In genomic region chr1:227913446-227913968, GRCh38 we compare ENCODE assay signal across 27 cellular contexts. TPM values are rescaled to one million over a fixed set of nuclear protein-coding genes. Genes with fewer than 3 reads are reported as not detected.
DNase-seq lines count a peak whose midpoint lies in the region; ATAC-seq and TF ChIP-seq lines count a peak whose summit lies in the region.
"Had no signal": no experiment of that assay in that cellular context is flagged by ENCODE, and none has a peak within 500 bp of the region (broad histone marks: within the 10 kb centered on the region; RNA-seq: fewer than 3 reads in every experiment).

No MANE protein-coding gene starts in this region.

- in situ Hi-C loops in IMR-90 (cut with MboI; ENCODE audit: low sequenced_read_pairs), result no loop called here

- H3K27ac ChIP-seq in GM23338 (ENCODE audit: low read depth) (no peak overlapping the region), IMR-90 (ENCODE audit: insufficient read depth, low read length) (no peak overlapping the region), hepatocyte (peak overlapping the region; percentile 43), neuronal stem cell (replicated peaks; ENCODE audit: low read length) (peak overlapping the region; percentile 17)
- H3K27ac ChIP-seq: C4-2B, pancreas, PC-9, thyroid gland had no signal

- no peak overlapping the region for H2BK120ac ChIP-seq in IMR-90 (ENCODE audit: low read depth, low read length)
- H2BK120ac ChIP-seq in neuronal stem cell (ENCODE audit: low read depth, low read length), result peak overlapping the region; percentile 78

- H3K4ac ChIP-seq in IMR-90 (ENCODE audit: low read depth, low read length) (no peak overlapping the region), neuronal stem cell (ENCODE audit: low read length) (no peak overlapping the region)

- POLR2A ChIA-PET in IMR-90 (lab: Charles Lee; ENCODE audit: unreplicated experiment), result no interaction called here

- dilution Hi-C loops in IMR-90 (cut with HindIII; ENCODE audit: low sequenced_read_pairs, unreplicated experiment), result no loop called here

- H3K27me3 Mint-ChIP-seq in GM23338 (ENCODE audit: insufficient read depth, low read depth, poor library complexity), result peaks cover 11% of the 10 kb centered on the region
- H3K27me3 Mint-ChIP-seq: activated CD4-positive, alpha-beta memory T cell treated with anti-CD3 and anti-CD28 coated beads, Interleukin-2, amount 10 ng/mL, durations not matched to agents 7 days and 5 days had no signal

- H3K56ac ChIP-seq in IMR-90 (ENCODE audit: extremely low read depth, insufficient read depth, low read length), result no peak overlapping the region

- H3K79me1 ChIP-seq in IMR-90 (ENCODE audit: low read depth in 1 of 2, low read length in 2 of 2), result no peaks in the 10 kb centered on the region
- no peaks in the 10 kb centered on the region for H3K79me1 ChIP-seq in neuronal stem cell (ENCODE audit: low read depth, low read length)

- WGBS in IMR-90 (ENCODE audit: extremely low coverage in 2 of 2, insufficient read length in 1 of 2), 2 experiments, result no CpG with 5 or more reads among the region's 10 CpGs
- WGBS in hepatocyte (ENCODE audit: low lambda C conversion rate, missing lambda C conversion rate), result 63% methylated on average over 10 of the region's 10 CpGs
- WGBS in neuronal stem cell (ENCODE audit: extremely low coverage in 2 of 2, insufficient read length in 2 of 2, insufficient replicate concordance in 1 of 2), 2 donors, result no CpG with 5 or more reads among the region's 10 CpGs

- no peak overlapping the region for H2BK20ac ChIP-seq in IMR-90 (ENCODE audit: low read depth, low read length)

- H3K4me1 Mint-ChIP-seq in GM23338, result peaks cover 35% of the 10 kb centered on the region

- intact Hi-C loops in IMR-90 (cut with micrococcal nuclease), result no loop called here

- no peaks in the 10 kb centered on the region for H4K20me1 ChIP-seq in GM23338 (replicated peaks; ENCODE audit: insufficient read depth)
- no peaks in the 10 kb centered on the region for H4K20me1 ChIP-seq in IMR-90 (ENCODE audit: insufficient read depth, low read length)
- H4K20me1 ChIP-seq in hepatocyte (ENCODE audit: insufficient read depth, poor library complexity, severe bottlenecking), result no peaks in the 10 kb centered on the region

- H3K9me3 ChIP-seq in IMR-90 (ENCODE audit: control insufficient read depth, insufficient read depth, low read length) (no peaks in the 10 kb centered on the region), hepatocyte (ENCODE audit: low read depth) (no peaks in the 10 kb centered on the region), neuronal stem cell (replicated peaks in 1 of 2; ENCODE audit: control insufficient read depth in 2 of 2, insufficient read depth in 1 of 2, low read depth in 1 of 2, low read length in 2 of 2) (no peaks in the 10 kb centered on the region)
- H3K9me3 ChIP-seq: pancreas, thyroid gland had no signal

- no peak overlapping the region for H4K91ac ChIP-seq in IMR-90 (ENCODE audit: insufficient read depth, low read depth, low read length)
- H4K91ac ChIP-seq in neuronal stem cell (ENCODE audit: low read depth, low read length, poor library complexity), result no peak overlapping the region

- no peak overlapping the region for H2AK5ac ChIP-seq in IMR-90 (ENCODE audit: low read depth, low read length)
- peak overlapping the region; percentile 71 for H2AK5ac ChIP-seq in neuronal stem cell (ENCODE audit: low read depth, low read length)

- peak; percentile 15 for ATAC-seq in GM23338
- ATAC-seq in IMR-90 (ENCODE audit: low read depth), result no peak
- ATAC-seq: esophagus mucosa; naive thymus-derived CD4-positive, alpha-beta T cell; pancreas had no signal

- H3K9me1 ChIP-seq in IMR-90 (ENCODE audit: insufficient read depth, low read length), result no peaks in the 10 kb centered on the region

- no peak for TF ChIP-seq CTCF in GM23338 (conservative IDR thresholded peaks at IDR 0.05; ENCODE audit: low read depth in 2 of 2)
- no peak for TF ChIP-seq CTCF in IMR-90 (conservative IDR thresholded peaks at IDR 0.05; ENCODE audit: low read depth, low read length)
- TF ChIP-seq CTCF in hepatocyte (IDR thresholded peaks at IDR 0.05; ENCODE audit: poor library complexity), result no peak

- H3K14ac ChIP-seq in IMR-90 (replicated peaks; ENCODE audit: low read depth, low read length) (no peak overlapping the region), neuronal stem cell (ENCODE audit: low read length) (no peak overlapping the region)

- CTCF ChIA-PET in IMR-90 (lab: Yijun Ruan, JAX), result no interaction called here

- H3K9me2 ChIP-seq in GM23338 (ENCODE audit: insufficient read depth), result no peaks in the 10 kb centered on the region
- no peaks in the 10 kb centered on the region for H3K9me2 ChIP-seq in hepatocyte (replicated peaks; ENCODE audit: insufficient read depth)

- no peaks in the 10 kb centered on the region for H3K79me2 ChIP-seq in GM23338 (replicated peaks; ENCODE audit: insufficient read depth)
- no peaks in the 10 kb centered on the region for H3K79me2 ChIP-seq in hepatocyte

- no peaks in the 10 kb centered on the region for H3K27me3 ChIP-seq in GM23338 (ENCODE audit: insufficient read depth)
- H3K27me3 ChIP-seq in IMR-90 (ENCODE audit: control insufficient read depth, insufficient read depth, low read length), result peaks cover 12% of the 10 kb centered on the region
- H3K27me3 ChIP-seq in hepatocyte, result no peaks in the 10 kb centered on the region
- H3K27me3 ChIP-seq in neuronal stem cell (ENCODE audit: control insufficient read depth in 3 of 3, insufficient read depth in 3 of 3, low read depth in 1 of 3, low read length in 3 of 3), result no peaks in the 10 kb centered on the region
- H3K27me3 ChIP-seq: pancreas, thyroid gland had no signal

- no peak overlapping the region for H4K5ac ChIP-seq in IMR-90 (ENCODE audit: low read depth, low read length)

- TF ChIP-seq RAD21 in IMR-90 (IDR thresholded peaks at IDR 0.05; ENCODE audit: low read length), result no peak

- H3K4me3 ChIP-seq in GM23338, result no peak overlapping the region
- no peak overlapping the region for H3K4me3 ChIP-seq in IMR-90 (ENCODE audit: insufficient read depth, low read depth, low read length)
- H3K4me3 ChIP-seq in hepatocyte, result no peak overlapping the region
- peak overlapping the region in 1 of 2 donors; percentile 30 for H3K4me3 ChIP-seq in neuronal stem cell (ENCODE audit: low read length in 2 of 2)
- H3K4me3 ChIP-seq: pancreas, PC-9, smooth muscle cell, thyroid gland had no signal

- DNase-seq in GM23338 (ENCODE audit: low spot score), result peak; percentile 14
- DNase-seq in IMR-90, result no peak
- no peak for DNase-seq in hepatocyte (ENCODE audit: low spot score)
- DNase-seq in neuronal stem cell (ENCODE audit: low spot score), result no peak
- DNase-seq in SIG-M5 treated with dmso at 0.1 percent for 504 hours (lab: John Stamatoyannopoulos, UW; ENCODE audit: unreplicated experiment), result no peak
- no peak for DNase-seq in D341Med (ENCODE audit: low spot score)
- DNase-seq in COLO829 (ENCODE audit: low spot score), result no peak
- DNase-seq: activated CD4-positive, alpha-beta memory T cell treated with anti-CD3 and anti-CD28 coated beads, Interleukin-2, amount 10 ng/mL, durations not matched to agents 7 days and 5 days; activated CD8-positive, alpha-beta memory T cell treated with anti-CD3 and anti-CD28 coated beads, Interleukin-2, amount 50 U/mL, for 4 hours; activated naive CD4-positive, alpha-beta T cell treated with anti-CD3 and anti-CD28 coated beads for 36 hours; central memory CD4-positive, alpha-beta T cell; cortex of kidney; DND-41; GF-D8; KG1; naive thymus-derived CD4-positive, alpha-beta T cell; NCI-H1105; NCI-H187 treated with DMSO at 0.1 percent for 48 hours; NCI-H2227 treated with DMSO at 0.1 percent for 48 hours; PC-9; SHP77 treated with DMSO at 0.1 percent for 48 hours; stimulated activated CD4-positive, alpha-beta T cell treated with anti-CD3 and anti-CD28 coated beads, Interleukin-2, amount 100 ng/mL, for 24 hours; thyroid gland had no signal

- H3K36me3 Mint-ChIP-seq in GM23338 (ENCODE audit: low read depth), result no peaks in the 10 kb centered on the region; the same call in 2 of the 3 replicates
- H3K36me3 Mint-ChIP-seq: naive thymus-derived CD4-positive, alpha-beta T cell had no signal

- H2BK15ac ChIP-seq in IMR-90 (ENCODE audit: low read depth, low read length) (no peak overlapping the region), neuronal stem cell (ENCODE audit: low read length) (peak overlapping the region; percentile 72)

- H3F3A ChIP-seq in GM23338 (replicated peaks; ENCODE audit: low read depth), result no peaks in the 10 kb centered on the region

- H3K4me1 ChIP-seq in GM23338 (ENCODE audit: insufficient read depth) (peaks cover 18% of the 10 kb centered on the region), IMR-90 (ENCODE audit: control insufficient read depth, insufficient read depth, low read length) (no peaks in the 10 kb centered on the region), hepatocyte (ENCODE audit: insufficient read depth) (peaks cover 27% of the 10 kb centered on the region), neuronal stem cell (ENCODE audit: control insufficient read depth in 2 of 2, insufficient read depth in 1 of 2, low read depth in 1 of 2, low read length in 2 of 2) (peaks cover 55 to 59% of the 10 kb centered on the region in 2 donors)
- H3K4me1 ChIP-seq: pancreas, thyroid gland had no signal

- H3K9me3 Mint-ChIP-seq in GM23338, result no peaks in the 10 kb centered on the region
- H3K9me3 Mint-ChIP-seq: activated CD4-positive, alpha-beta memory T cell treated with anti-CD3 and anti-CD28 coated beads, Interleukin-2, amount 10 ng/mL, durations not matched to agents 7 days and 5 days; activated naive CD4-positive, alpha-beta T cell treated with anti-CD3 and anti-CD28 coated beads for 36 hours; naive thymus-derived CD4-positive, alpha-beta T cell had no signal

- H2BK5ac ChIP-seq in IMR-90 (ENCODE audit: low read depth, low read length, poor library complexity, severe bottlenecking) (no peak overlapping the region), neuronal stem cell (ENCODE audit: low read length) (peak overlapping the region; percentile 26)

- no peak for TF ChIP-seq POLR2A in IMR-90 (IDR thresholded peaks at IDR 0.05; ENCODE audit: low read depth, low read length)

- H4K8ac ChIP-seq in IMR-90 (ENCODE audit: low read depth in 2 of 2, low read length in 2 of 2), result no peak overlapping the region
- no peak overlapping the region for H4K8ac ChIP-seq in neuronal stem cell (ENCODE audit: low read depth, low read length)

- H2AFZ ChIP-seq in GM23338, result peak overlapping the region; percentile 7; the same call in 1 of the 2 replicates
- H2AFZ ChIP-seq in IMR-90 (replicated peaks; ENCODE audit: low read length, poor library complexity), result no peak overlapping the region
- no peak overlapping the region for H2AFZ ChIP-seq in hepatocyte
- H2AFZ ChIP-seq in neuronal stem cell (ENCODE audit: low read length), result peak overlapping the region; percentile 72
- H2AFZ ChIP-seq: PC-9 had no signal

- H3K23ac ChIP-seq in IMR-90 (ENCODE audit: low read depth, low read length), result no peak overlapping the region
- no peak overlapping the region for H3K23ac ChIP-seq in neuronal stem cell (ENCODE audit: low read depth, low read length, poor library complexity)

- H3K4me2 ChIP-seq in GM23338 (no peak overlapping the region; the same call in 1 of the 2 replicates), IMR-90 (ENCODE audit: low read depth, low read length) (no peak overlapping the region), hepatocyte (no peak overlapping the region), neuronal stem cell (ENCODE audit: insufficient read depth, low read length, poor library complexity, severe bottlenecking) (no peak overlapping the region)
- H3K4me2 ChIP-seq: PC-9, smooth muscle cell had no signal

- no peak overlapping the region for H3K27ac Mint-ChIP-seq in GM23338
- H3K27ac Mint-ChIP-seq: activated CD4-positive, alpha-beta memory T cell treated with anti-CD3 and anti-CD28 coated beads, Interleukin-2, amount 10 ng/mL, durations not matched to agents 7 days and 5 days; activated naive CD4-positive, alpha-beta T cell treated with anti-CD3 and anti-CD28 coated beads for 36 hours; naive thymus-derived CD4-positive, alpha-beta T cell had no signal

- no TSS peak for BruUV-seq in IMR-90 (replicated peaks; lab: Mats Ljungman, UMichigan)

- H3K9ac ChIP-seq in IMR-90 (ENCODE audit: low read depth, low read length) (no peak overlapping the region), neuronal stem cell (ENCODE audit: low read depth, low read length, poor library complexity) (no peak overlapping the region)

- peak overlapping the region; percentile 37 for H2AK9ac ChIP-seq in IMR-90 (replicated peaks; ENCODE audit: low read depth, low read length, poor library complexity)

- no peak overlapping the region for H3K4me3 Mint-ChIP-seq in GM23338
- H3K4me3 Mint-ChIP-seq: activated CD4-positive, alpha-beta memory T cell treated with anti-CD3 and anti-CD28 coated beads, Interleukin-2, amount 10 ng/mL, durations not matched to agents 7 days and 5 days; activated naive CD4-positive, alpha-beta T cell treated with anti-CD3 and anti-CD28 coated beads for 36 hours; naive thymus-derived CD4-positive, alpha-beta T cell had no signal

- peak overlapping the region; percentile 47 for H2BK12ac ChIP-seq in neuronal stem cell (ENCODE audit: low read length)

- H3K18ac ChIP-seq in IMR-90 (ENCODE audit: low read depth, low read length) (no peak overlapping the region), neuronal stem cell (ENCODE audit: low read length) (peak overlapping the region; percentile 83)

- H3K36me3 ChIP-seq in GM23338 (ENCODE audit: insufficient read depth), result no peaks in the 10 kb centered on the region
- no peaks in the 10 kb centered on the region for H3K36me3 ChIP-seq in IMR-90 (ENCODE audit: control insufficient read depth, insufficient read depth, low read length)
- H3K36me3 ChIP-seq in hepatocyte (replicated peaks; ENCODE audit: insufficient read depth, low read depth), result no peaks in the 10 kb centered on the region
- no peaks in the 10 kb centered on the region for H3K36me3 ChIP-seq in neuronal stem cell (replicated peaks in 1 of 2; ENCODE audit: control insufficient read depth in 2 of 2, insufficient read depth in 2 of 2, low read length in 2 of 2)
- H3K36me3 ChIP-seq: pancreas, thyroid gland had no signal

RNA-seq across cellular contexts. Expression of gene WNT9A, which starts 34.2 kb away (rescaled TPM):
- 1.8 and 2.0 TPM in 2 replicates for total RNA-seq in GM23338 (2014; rRNA removed; shearing (Covaris generic))
- polyA plus RNA-seq in GM23338 (2016; fragmentation: Nextera tagmentation; extraction: Ambion mirVana) (0.06 and 0.07 TPM in 2 replicates), IMR-90 (2012; rRNA removed) (0.36 and 0.42 TPM in 2 replicates), hepatocyte (0.40 and 1.5 TPM in 2 replicates)
- total RNA-seq in IMR-90 (2012; rRNA removed) (0.18 and 0.28 TPM in 2 replicates), hepatocyte (1.2 and 2.8 TPM in 2 replicates)
- polyA plus RNA-seq in IMR-90 (2012; cell fraction: cytosol; rRNA removed), result 0.24 and 0.63 TPM in 2 replicates
- 0.81 and 1.1 TPM in 2 replicates for polyA plus RNA-seq in IMR-90 (2012; cell fraction: nucleus; rRNA removed; ENCODE audit: low replicate concordance)
- polyA plus RNA-seq in neuronal stem cell (2013, experiment 1 of 2), result 0.61 TPM
- polyA plus RNA-seq in neuronal stem cell (2013, experiment 2 of 2), result 0.69 TPM
- total RNA-seq: activated naive CD4-positive, alpha-beta T cell treated with anti-CD3 and anti-CD28 coated beads for 36 hours had no signal
- polyA plus RNA-seq: naive thymus-derived CD4-positive, alpha-beta T cell had no signal

Comparison
In these comparisons a context has a peak if more than half of its experiments do, and no peak if none do; other contexts are left out.
1. H2AFZ ChIP-seq: peak in GM23338 (single experiment) and neuronal stem cell (single experiment); none in IMR-90 (single experiment) and hepatocyte (single experiment).
2. H3K27ac ChIP-seq: peak in hepatocyte (single experiment) and neuronal stem cell (single experiment); none in GM23338 (single experiment) and IMR-90 (single experiment).